Comparison of ENCODE assay signal across 15 cellular contexts in the genomic region with DNA sequence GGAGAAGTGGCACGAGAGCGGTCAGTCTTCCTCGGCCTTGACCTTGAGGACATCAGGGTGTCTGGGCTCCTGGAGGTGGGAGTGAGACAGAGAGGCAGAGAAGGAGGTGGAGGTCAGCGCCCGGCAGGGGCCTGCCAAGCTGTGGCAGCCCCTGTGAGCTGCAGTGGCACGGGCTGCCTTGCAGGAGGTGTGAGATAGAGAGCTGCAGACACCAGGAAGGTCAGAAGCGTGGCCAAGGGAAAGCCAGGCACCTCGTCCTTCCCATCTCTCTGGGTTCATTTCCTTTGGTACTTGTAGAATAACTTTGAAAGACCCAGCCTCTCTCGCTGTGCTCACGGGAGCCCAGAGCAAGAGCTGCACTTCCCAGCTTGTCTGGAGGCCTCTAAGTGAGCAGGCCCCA.
"Had no signal": no experiment of that assay in that cellular context is flagged by ENCODE, and none has a peak within 500 bp of the region (broad histone marks: within the 10 kb centered on the region; RNA-seq: fewer than 3 reads in every experiment).

No MANE protein-coding gene starts in this region.

- H3K27ac ChIP-seq: gastrocnemius medialis, left lung, suprapubic skin, thyroid gland, upper lobe of left lung, uterus had no signal

- DNase-seq: effector memory CD4-positive, alpha-beta T cell; gastrocnemius medialis; islet precursor cell; left lung; mesenchymal stem cell; midbrain; small intestine; stimulated activated CD4-positive, alpha-beta T cell treated with anti-CD3 and anti-CD28 coated beads, Interleukin-12 subunit alpha, Interleukin-12 subunit beta, amount 100 ng/mL, for 4 hours; stimulated activated naive CD4-positive, alpha-beta T cell treated with Interleukin-2 at 50 U/mL for 16 hours; upper lobe of left lung; uterus had no signal

- H3K9me3 ChIP-seq: gastrocnemius medialis, left lung, suprapubic skin, thyroid gland, upper lobe of left lung, uterus had no signal

- H3K4me3 ChIP-seq: gastrocnemius medialis, left lung, lung, suprapubic skin, thyroid gland, upper lobe of left lung, uterus had no signal

- H3K36me3 ChIP-seq: gastrocnemius medialis, left lung, thyroid gland, uterus had no signal

- ATAC-seq: esophagus mucosa, gastrocnemius medialis, left lung had no signal

- H3K4me1 ChIP-seq: left lung, suprapubic skin, uterus had no signal

- H3K27me3 ChIP-seq: gastrocnemius medialis, left lung, suprapubic skin, thyroid gland, upper lobe of left lung, uterus had no signal
